ENCODE assay signal across 6 cellular contexts in the genomic region with DNA sequence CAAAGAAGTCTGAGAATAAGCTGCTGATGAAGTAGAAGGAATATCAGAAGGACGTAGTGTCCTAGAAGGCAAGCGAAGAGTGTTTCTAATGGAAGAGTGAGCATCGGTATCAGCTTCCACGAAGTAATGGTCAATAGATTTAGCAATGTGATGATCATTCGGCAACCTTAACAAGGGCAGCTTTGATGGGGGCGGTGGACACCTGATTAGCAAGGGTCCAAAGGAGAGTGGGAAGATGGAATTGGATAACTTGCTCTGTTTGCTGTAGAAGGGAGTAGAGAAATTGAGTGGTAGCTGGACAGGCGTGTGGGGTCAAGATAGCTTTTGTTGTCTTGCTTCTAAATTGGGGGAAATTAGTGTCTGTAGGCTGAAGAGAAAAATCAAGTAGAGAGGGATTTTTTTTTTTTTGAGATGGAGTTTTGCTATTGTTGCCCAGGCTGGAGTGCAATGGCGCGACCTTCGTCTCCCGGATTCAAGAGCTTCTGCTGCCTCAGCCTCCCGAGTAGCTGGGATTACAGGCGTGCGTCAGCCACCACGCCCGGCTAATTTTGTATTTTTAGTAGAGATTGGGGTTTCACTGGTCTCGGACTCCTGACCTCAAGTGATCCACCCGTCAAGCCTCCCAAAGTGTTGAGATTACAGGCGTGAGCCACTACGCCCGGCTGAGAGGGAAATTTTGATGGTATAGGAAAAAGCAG. TPM values are rescaled to one million over a fixed set of nuclear protein-coding genes. Genes with fewer than 3 reads are reported as not detected.
DNase-seq lines count a peak whose midpoint lies in the region; ATAC-seq and TF ChIP-seq lines count a peak whose summit lies in the region.

No MANE protein-coding gene starts in this region.

- DNase-seq in CD8-positive, alpha-beta T cell: no peak
- DNase-seq in SJCRH30 (no peak), mesendoderm (no peak), GM13977 (ENCODE audit: low spot score) (no peak), OCI-M2 (lab: John Stamatoyannopoulos, UW; ENCODE audit: unreplicated experiment) (no peak)

- no peaks in the 10 kb centered on the region for H3K79me2 ChIP-seq in mesendoderm (ENCODE audit: control insufficient read depth, insufficient read depth, low read length)

- no peaks in the 10 kb centered on the region for H3K9me3 Mint-ChIP-seq in CD8-positive, alpha-beta T cell

- in situ Hi-C loops in GM13977 (cut with MboI; ENCODE audit: low pct_unique_long_range_greater_than_20kb, low sequenced_read_pairs, unreplicated experiment): no loop called here

- H4K5ac ChIP-seq in mesendoderm (ENCODE audit: low read length): no peak overlapping the region

- no peak for TF ChIP-seq CTCF in CD8-positive, alpha-beta T cell (IDR thresholded peaks at IDR 0.05)
- TF ChIP-seq CTCF in GM13977 (IDR thresholded peaks at IDR 0.05; ENCODE audit: extremely low read depth, insufficient read depth, missing control alignments): no peak

- H3K56ac ChIP-seq in mesendoderm (ENCODE audit: low read length): peak overlapping the region; percentile 3

- no peak overlapping the region for H2BK15ac ChIP-seq in mesendoderm (replicated peaks; ENCODE audit: low read depth)

- H3K9ac ChIP-seq in mesendoderm (ENCODE audit: low read length): peak overlapping the region; percentile 35

- H3K36me3 ChIP-seq in CD8-positive, alpha-beta T cell (ENCODE audit: insufficient read depth, low read length): peaks cover 23% of the 10 kb centered on the region
- H3K36me3 ChIP-seq in SJCRH30 (no peaks in the 10 kb centered on the region; the same call in 1 of the 2 replicates), mesendoderm (ENCODE audit: control insufficient read depth, insufficient read depth, low read length) (peaks cover under 1% of the 10 kb centered on the region)

- no peak for ATAC-seq in CD8-positive, alpha-beta T cell
- ATAC-seq in GM19452 (IDR thresholded peaks at IDR 0.05; ENCODE audit: unreplicated experiment): no peak

- H3K4ac ChIP-seq in mesendoderm (ENCODE audit: low read depth, low read length): no peak overlapping the region

- no peak overlapping the region for H2AK5ac ChIP-seq in mesendoderm (ENCODE audit: low read length)

- no peaks in the 10 kb centered on the region for H3K9me3 ChIP-seq in CD8-positive, alpha-beta T cell (ENCODE audit: low read length)
- H3K9me3 ChIP-seq in SJCRH30 (replicated peaks): no peaks in the 10 kb centered on the region

- no peak overlapping the region for H4K8ac ChIP-seq in mesendoderm (ENCODE audit: low read depth, low read length)

- CTCF ChIA-PET in CD8-positive, alpha-beta T cell (lab: Charles Lee): interaction anchor here (0.6 to 10.0 kb wide), 25 partner anchors 9 to 167 kb away, joined by 3 to 98 read pairs (median 6); partner anchors contain the start of genes ALOXE3, BORCS6, CTC1 and HES7

- H3K4me1 Mint-ChIP-seq in CD8-positive, alpha-beta T cell (ENCODE audit: low read depth): no peaks in the 10 kb centered on the region

- no peaks in the 10 kb centered on the region for H3K27me3 ChIP-seq in CD8-positive, alpha-beta T cell (ENCODE audit: insufficient read depth, low read length)
- H3K27me3 ChIP-seq in SJCRH30 (no peaks in the 10 kb centered on the region), mesendoderm (ENCODE audit: insufficient read depth, low read length, poor library complexity) (peaks cover 2% of the 10 kb centered on the region)

- H3K23ac ChIP-seq in mesendoderm (ENCODE audit: low read length): no peak overlapping the region

- H3K79me1 ChIP-seq in mesendoderm (ENCODE audit: low read length): no peaks in the 10 kb centered on the region

- no peak overlapping the region for H3K27ac Mint-ChIP-seq in CD8-positive, alpha-beta T cell

- no peak overlapping the region for H3K27ac ChIP-seq in CD8-positive, alpha-beta T cell (ENCODE audit: low read depth, low read length)
- H3K27ac ChIP-seq in SJCRH30 (no peak overlapping the region), mesendoderm (ENCODE audit: low read depth, low read length) (no peak overlapping the region)

- POLR2A ChIA-PET in CD8-positive, alpha-beta T cell (lab: Charles Lee): interaction anchor here (0.6 to 5.7 kb wide), 13 partner anchors 9 to 302 kb away, joined by 3 to 34 read pairs (median 8); partner anchors contain the start of genes ALOXE3, KRABD2, PER1 and SLC25A35

- H2BK120ac ChIP-seq in mesendoderm (ENCODE audit: low read depth, low read length): no peak overlapping the region

- H3K36me3 Mint-ChIP-seq in CD8-positive, alpha-beta T cell: peaks cover 25% of the 10 kb centered on the region

- peak overlapping the region; percentile 36 for H3K4me2 ChIP-seq in mesendoderm (ENCODE audit: low read length)

- H3K4me1 ChIP-seq in CD8-positive, alpha-beta T cell (ENCODE audit: insufficient read depth, low read length): peaks cover 18% of the 10 kb centered on the region
- H3K4me1 ChIP-seq in SJCRH30 (peaks cover 3% of the 10 kb centered on the region; the same call in 1 of the 2 replicates), mesendoderm (ENCODE audit: control insufficient read depth, low read depth, low read length) (peaks cover 3% of the 10 kb centered on the region)

- peak overlapping the region; percentile 70 for H3K4me3 ChIP-seq in CD8-positive, alpha-beta T cell (ENCODE audit: low read depth, low read length)
- H3K4me3 ChIP-seq in SJCRH30: peak overlapping the region; percentile 53
- H3K4me3 ChIP-seq in mesendoderm (ENCODE audit: low read length): peak overlapping the region; percentile 1

- no peaks in the 10 kb centered on the region for H3K27me3 Mint-ChIP-seq in CD8-positive, alpha-beta T cell (ENCODE audit: low read depth)

- H2BK5ac ChIP-seq in mesendoderm (ENCODE audit: low read length): no peak overlapping the region

- intact Hi-C loops in CD8-positive, alpha-beta T cell (cut with DNase I, micrococcal nuclease): loop anchor here (1.0 to 5.0 kb wide), 9 partner anchors 12 to 163 kb away; partner anchors contain the start of genes CTC1 (in 1 of the 2) and PFAS (in 1 of the 2)

- no peak overlapping the region for H3K18ac ChIP-seq in mesendoderm (ENCODE audit: low read length)

- WGBS in mesendoderm (ENCODE audit: extremely low coverage, insufficient coverage, low lambda C conversion rate): no CpG with 5 or more reads among the region's 21 CpGs

- no peak overlapping the region for H3K4me3 Mint-ChIP-seq in CD8-positive, alpha-beta T cell

RNA-seq across cellular contexts. Expression of gene HES7, which starts 13.9 kb away (rescaled TPM):
- total RNA-seq in CD8-positive, alpha-beta T cell: under 1 TPM; 0.30 to 0.92 TPM
- 0.79 and 0.91 TPM in 2 replicates for total RNA-seq in SJCRH30 (2014; rRNA removed; shearing (Covaris generic))
- 0.10 TPM for polyA plus RNA-seq in mesendoderm (2013, experiment 1 of 2)
- polyA plus RNA-seq in mesendoderm (2013, experiment 2 of 2): 0.17 TPM

RNA-seq across cellular contexts. Expression of gene PER1, which starts 14.4 kb away (rescaled TPM):
- 1,000 to 10,000 TPM; 1,922 to 1,926 TPM for total RNA-seq in CD8-positive, alpha-beta T cell
- 9.3 and 13.5 TPM in 2 replicates for total RNA-seq in SJCRH30 (2014; rRNA removed; shearing (Covaris generic))
- polyA plus RNA-seq in mesendoderm (2013, experiment 1 of 2): 10.0 TPM
- polyA plus RNA-seq in mesendoderm (2013, experiment 2 of 2): 10.0 TPM

RNA-seq across cellular contexts. Expression of gene ALOXE3, which starts 19.5 kb away (rescaled TPM):
- total RNA-seq in CD8-positive, alpha-beta T cell: under 1 TPM; 0.11 to 0.33 TPM
- not detected in 2 replicates for total RNA-seq in SJCRH30 (2014; rRNA removed; shearing (Covaris generic))
- polyA plus RNA-seq in mesendoderm (2013, experiment 1 of 2): 0.06 TPM
- 0.04 TPM for polyA plus RNA-seq in mesendoderm (2013, experiment 2 of 2)

RNA-seq across cellular contexts. Expression of gene VAMP2, which starts 25.0 kb away (rescaled TPM):
- 100 to 1,000 TPM; 302 to 303 TPM for total RNA-seq in CD8-positive, alpha-beta T cell
- total RNA-seq in SJCRH30 (2014; rRNA removed; shearing (Covaris generic)): 6.1 and 7.9 TPM in 2 replicates
- polyA plus RNA-seq in mesendoderm (2013, experiment 1 of 2): 14.1 TPM
- polyA plus RNA-seq in mesendoderm (2013, experiment 2 of 2): 14.0 TPM

RNA-seq across cellular contexts. Expression of gene TMEM107, which starts 38.4 kb away (rescaled TPM):
- total RNA-seq in CD8-positive, alpha-beta T cell: 10 to 100 TPM; 19.1 to 22.7 TPM
- total RNA-seq in SJCRH30 (2014; rRNA removed; shearing (Covaris generic)): 13.0 and 19.8 TPM in 2 replicates
- polyA plus RNA-seq in mesendoderm (2013, experiment 1 of 2): 3.7 TPM
- 3.5 TPM for polyA plus RNA-seq in mesendoderm (2013, experiment 2 of 2)

Comparison
In these comparisons a context has a peak if more than half of its experiments do, and no peak if none do; other contexts are left out.
1. H3K4me3 ChIP-seq: peak in every context shown above with its lines; median percentile 70 in CD8-positive, alpha-beta T cell; 53 in SJCRH30; 1 in mesendoderm.
2. RNA of gene PER1, which starts 14.4 kb away (total RNA-seq): 1,922 to 1,926 TPM in CD8-positive, alpha-beta T cell; 9.3 to 13.5 TPM in SJCRH30; every median in the first group is over 100 times any median in the second.